27 cellular contexts compared by ENCODE assay signal in the genomic region with DNA sequence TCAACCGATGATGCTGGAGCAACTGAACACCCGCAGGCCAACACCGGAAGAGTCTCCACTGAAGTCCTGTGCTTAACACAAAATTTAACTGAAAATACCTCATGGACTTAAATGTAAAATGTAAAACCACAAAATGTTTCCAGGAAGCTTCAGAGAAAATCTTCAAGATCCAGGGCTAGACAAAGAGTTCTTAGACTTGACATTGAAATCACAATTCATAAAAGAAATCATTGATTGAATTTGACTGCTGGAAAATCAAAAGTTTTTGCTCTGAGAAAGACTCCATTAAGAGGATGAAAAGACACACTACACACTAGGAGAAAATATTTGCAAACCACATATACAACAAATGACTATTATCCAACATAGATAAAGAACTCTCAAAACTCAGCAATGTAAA.
"Had no signal": no experiment of that assay in that cellular context is flagged by ENCODE, and none has a peak within 500 bp of the region (broad histone marks: within the 10 kb centered on the region; RNA-seq: fewer than 3 reads in every experiment).

No MANE protein-coding gene starts in this region.

- H3K27me3 ChIP-seq: neural progenitor cell, ovary, right lobe of liver, testis, tibial artery, transverse colon, upper lobe of right lung, uterus had no signal

- H3K27ac ChIP-seq: neural progenitor cell, ovary, parathyroid adenoma, psoas muscle, right lobe of liver, skin epidermis, spleen, suprapubic skin, testis, tibial artery, transverse colon, upper lobe of right lung, uterus had no signal

- H3K4me3 ChIP-seq: neural progenitor cell, ovary, psoas muscle, right lobe of liver, skin epidermis, smooth muscle cell, spleen, suprapubic skin, testis, tibial artery, transverse colon, upper lobe of right lung, uterus had no signal

- DNase-seq: natural killer cell; occipital lobe; ovary; posterior cingulate gyrus; psoas muscle; right cardiac atrium; right lobe of liver; spleen; stimulated activated CD4-positive, alpha-beta T cell treated with anti-CD3 and anti-CD28 coated beads, Interleukin-12 subunit alpha, Interleukin-12 subunit beta, amount 100 ng/mL, for 4 hours; stimulated activated CD4-positive, alpha-beta T cell treated with anti-CD3 and anti-CD28 coated beads, Interleukin-1b, Interleukin-23, amount 100 ng/mL, for 48 hours; stimulated activated CD4-positive, alpha-beta T cell treated with anti-CD3 and anti-CD28 coated beads, Interleukin-4, amount 100 ng/mL, for 1 hour; stimulated activated CD4-positive, alpha-beta T cell treated with anti-CD3 and anti-CD28 coated beads, Interleukin-4, amount 100 ng/mL, for 4 hours; stimulated activated CD8-positive, alpha-beta memory T cell treated with anti-CD3 and anti-CD28 coated beads, Interleukin-4, amount 100 ng/mL, for 48 hours; stimulated activated naive CD4-positive, alpha-beta T cell; stimulated activated naive CD8-positive, alpha-beta T cell treated with anti-CD3 and anti-CD28 coated beads, Interleukin-15, amount 100 ng/mL, for 72 hours; stimulated activated naive CD8-positive, alpha-beta T cell treated with anti-CD3 and anti-CD28 coated beads, Interleukin-15, Interleukin-2, amounts not matched to agents 100 U/mL and 50 U/mL, for 24 hours; substantia nigra; testis; tibial artery; transverse colon; upper lobe of right lung; uterus had no signal

- H3K9me3 ChIP-seq: ovary, psoas muscle, right lobe of liver, testis, transverse colon, upper lobe of right lung, uterus had no signal

- H3K4me1 ChIP-seq: parathyroid adenoma, psoas muscle, right lobe of liver, spleen, suprapubic skin, testis, tibial artery, transverse colon, upper lobe of right lung, uterus had no signal

- H3K36me3 ChIP-seq: neural progenitor cell, ovary, right lobe of liver, spleen, suprapubic skin, tibial artery, transverse colon, upper lobe of right lung, uterus had no signal
